23 cellular contexts compared by ENCODE assay signal in genomic region chr14:77206877-77207389, GRCh38. TPM values are rescaled to one million over a fixed set of nuclear protein-coding genes. Genes with fewer than 3 reads are reported as not detected.
A peak's percentile ranks its signal among the peaks of the same experiment; 100 is the strongest.
DNase-seq lines count a peak whose midpoint lies in the region; ATAC-seq and TF ChIP-seq lines count a peak whose summit lies in the region.
"Had no signal": no experiment of that assay in that cellular context is flagged by ENCODE, and none has a peak within 500 bp of the region (broad histone marks: within the 10 kb centered on the region; RNA-seq: fewer than 3 reads in every experiment).

No MANE protein-coding gene starts in this region.

- H4K5ac ChIP-seq in mesendoderm (ENCODE audit: low read length) = no peak overlapping the region

- H2BK15ac ChIP-seq in mesendoderm (replicated peaks; ENCODE audit: low read depth) = no peak overlapping the region

- WGBS in mesendoderm (ENCODE audit: extremely low coverage, insufficient coverage, low lambda C conversion rate) = no CpG with 5 or more reads among the region's 2 CpGs

- H4K20me1 ChIP-seq in DOHH2 (ENCODE audit: control insufficient read depth, insufficient read depth, low read depth, low read length) = no peaks in the 10 kb centered on the region

- H3K4me3 ChIP-seq in DOHH2 (ENCODE audit: low read length) (no peak overlapping the region), mesendoderm (ENCODE audit: low read length) (no peak overlapping the region)
- H3K4me3 ChIP-seq: ascending aorta, esophagus muscularis mucosa, heart right ventricle, lower lobe of right lung, ovary had no signal

- no peak overlapping the region for H3K9ac ChIP-seq in mesendoderm (ENCODE audit: low read length)

- H2BK5ac ChIP-seq in mesendoderm (ENCODE audit: low read length) = no peak overlapping the region

- H2AK5ac ChIP-seq in mesendoderm (ENCODE audit: low read length) = no peak overlapping the region

- H3K9me3 ChIP-seq in DOHH2 (ENCODE audit: control insufficient read depth, insufficient read depth, low read length) = no peaks in the 10 kb centered on the region
- H3K9me3 ChIP-seq: ascending aorta, esophagus muscularis mucosa, heart right ventricle, lower lobe of right lung, ovary had no signal

- no peak overlapping the region for H3K23ac ChIP-seq in mesendoderm (ENCODE audit: low read length)

- no peaks in the 10 kb centered on the region for H3K4me1 ChIP-seq in DOHH2 (ENCODE audit: control insufficient read depth, low read length)
- H3K4me1 ChIP-seq in mesendoderm (ENCODE audit: control insufficient read depth, low read depth, low read length) = no peaks in the 10 kb centered on the region
- H3K4me1 ChIP-seq: ascending aorta, esophagus muscularis mucosa, foreskin keratinocyte, heart right ventricle, lower lobe of right lung had no signal

- no peaks in the 10 kb centered on the region for H3K79me1 ChIP-seq in mesendoderm (ENCODE audit: low read length)

- no peaks in the 10 kb centered on the region for H3K27me3 ChIP-seq in DOHH2 (ENCODE audit: control insufficient read depth, low read length)
- H3K27me3 ChIP-seq in mesendoderm (ENCODE audit: insufficient read depth, low read length, poor library complexity) = no peaks in the 10 kb centered on the region
- H3K27me3 ChIP-seq: ascending aorta, ovary had no signal

- H3K4ac ChIP-seq in mesendoderm (ENCODE audit: low read depth, low read length) = no peak overlapping the region

- H3K4me2 ChIP-seq in DOHH2 (ENCODE audit: low read length) = no peak overlapping the region
- no peak overlapping the region for H3K4me2 ChIP-seq in mesendoderm (ENCODE audit: low read length)

- H3K36me3 ChIP-seq in DOHH2 (ENCODE audit: control insufficient read depth, low read length) (no peaks in the 10 kb centered on the region), mesendoderm (ENCODE audit: control insufficient read depth, insufficient read depth, low read length) (no peaks in the 10 kb centered on the region)
- H3K36me3 ChIP-seq: ascending aorta, esophagus muscularis mucosa, heart right ventricle, lower lobe of right lung, ovary had no signal

- H4K8ac ChIP-seq in mesendoderm (ENCODE audit: low read depth, low read length) = no peak overlapping the region

- peak; percentile 17 for TF ChIP-seq CTCF in DOHH2 (IDR thresholded peaks at IDR 0.05; ENCODE audit: low read depth, low read length, poor library complexity, severe bottlenecking)

- DNase-seq in NCI-H524 (lab: John Stamatoyannopoulos, UW) (peak; percentile 56 to 67), NCI-H524 treated with DMSO at 0.1 percent for 48 hours (lab: John Stamatoyannopoulos, UW) (no peak), NCI-H69 (lab: John Stamatoyannopoulos, UW) (peak; percentile 69), mesendoderm (peak; percentile 41)
- DNase-seq in activated naive CD4-positive, alpha-beta T cell (lab: John Stamatoyannopoulos, UW) = no peak
- DNase-seq: activated CD4-positive, alpha-beta T cell treated with anti-CD3 and anti-CD28 coated beads, Interleukin-2, amount 10 ng/mL, durations not matched to agents 24 days and 14 days; activated effector memory CD4-positive, alpha-beta T cell treated with anti-CD3 and anti-CD28 coated beads, Interleukin-2, amount 50 U/mL, for 16 hours; activated naive CD8-positive, alpha-beta T cell treated with anti-CD3 and anti-CD28 coated beads, Interleukin-2, amount 10 ng/mL, durations not matched to agents 7 days and 5 days; activated T-cell treated with anti-CD3 and anti-CD28 coated beads, Interleukin-2, amount 50 U/mL, for 1 hour; C1 segment of cervical spinal cord; Calu3; foreskin keratinocyte; HCEC 1CT; heart right ventricle; lower lobe of right lung; ovary; retina; stimulated activated CD4-positive, alpha-beta T cell treated with anti-CD3 and anti-CD28 coated beads, Interleukin-2, amount 100 ng/mL, for 48 hours had no signal

- H3K9me2 ChIP-seq in DOHH2 (replicated peaks; ENCODE audit: control insufficient read depth, low read length) = no peaks in the 10 kb centered on the region

- H3K27ac ChIP-seq in DOHH2 (ENCODE audit: low read depth, low read length) = no peak overlapping the region
- no peak overlapping the region for H3K27ac ChIP-seq in mesendoderm (ENCODE audit: low read depth, low read length)
- H3K27ac ChIP-seq: ascending aorta, esophagus muscularis mucosa, foreskin keratinocyte, heart right ventricle, lower lobe of right lung, ovary had no signal

- H3K18ac ChIP-seq in mesendoderm (ENCODE audit: low read length) = no peak overlapping the region

- H2BK120ac ChIP-seq in mesendoderm (ENCODE audit: low read depth, low read length) = no peak overlapping the region

- no peaks in the 10 kb centered on the region for H3F3A ChIP-seq in DOHH2 (ENCODE audit: control insufficient read depth, insufficient read depth)

- no peak for ATAC-seq in GM21529 (IDR thresholded peaks at IDR 0.05; ENCODE audit: unreplicated experiment)
- ATAC-seq: foreskin keratinocyte; heart right ventricle; lower lobe of right lung; stimulated activated effector memory CD8-positive, alpha-beta T cell treated with anti-CD3 and anti-CD28 coated beads, Interleukin-12 subunit alpha, Interleukin-12 subunit beta, amount 100 ng/mL, for 72 hours had no signal

- H3K56ac ChIP-seq in mesendoderm (ENCODE audit: low read length) = no peak overlapping the region

- H3K79me2 ChIP-seq in DOHH2 (ENCODE audit: control insufficient read depth, low read length) = no peaks in the 10 kb centered on the region
- H3K79me2 ChIP-seq in mesendoderm (ENCODE audit: control insufficient read depth, insufficient read depth, low read length) = no peaks in the 10 kb centered on the region

RNA-seq across cellular contexts. Expression of gene TMEM63C, which starts 25.3 kb away (rescaled TPM):
- 2.3 TPM for polyA plus RNA-seq in mesendoderm (2013, experiment 1 of 2)
- 2.1 TPM for polyA plus RNA-seq in mesendoderm (2013, experiment 2 of 2)

Comparison
In these comparisons a context has a peak if more than half of its experiments do, and no peak if none do; other contexts are left out.
1. DNase-seq: peak in NCI-H524 (2 of 2), NCI-H69 (single experiment) and mesendoderm (single experiment); none in NCI-H524 treated with DMSO at 0.1 percent for 48 hours (single experiment) and activated naive CD4-positive, alpha-beta T cell (0 of 4).